26 cellular contexts compared by ENCODE assay signal in genomic region chr14:81771876-81772275, GRCh38.
"Had no signal": no experiment of that assay in that cellular context is flagged by ENCODE, and none has a peak within 500 bp of the region (broad histone marks: within the 10 kb centered on the region; RNA-seq: fewer than 3 reads in every experiment).

No MANE protein-coding gene starts in this region.

- H3K4me1 ChIP-seq: ascending aorta, body of pancreas had no signal

- FAIRE-seq: bronchial epithelial cell, K562 had no signal

- H3K27ac ChIP-seq: ascending aorta, body of pancreas, VCaP had no signal

- H3K4me3 ChIP-seq: ascending aorta, body of pancreas, K562 had no signal

- H3K27me3 ChIP-seq: ascending aorta, body of pancreas had no signal

- DNase-seq: activated CD4-positive, alpha-beta memory T cell treated with anti-CD3 and anti-CD28 coated beads for 36 hours; activated CD4-positive, alpha-beta T cell treated with anti-CD3 and anti-CD28 coated beads, Interleukin-2, amount 10 ng/mL, durations not matched to agents 7 days and 5 days; activated CD4-positive, CD25-positive, alpha-beta regulatory T cell; activated CD8-positive, alpha-beta memory T cell treated with anti-CD3 and anti-CD28 coated beads for 24 hours; activated effector memory CD4-positive, alpha-beta T cell treated with anti-CD3 and anti-CD28 coated beads, Interleukin-2, amount 50 U/mL, for 16 hours; activated naive CD4-positive, alpha-beta T cell treated with Interleukin-2 at 50 U/mL for 16 hours; activated naive CD8-positive, alpha-beta T cell treated with anti-CD3 and anti-CD28 coated beads, Interleukin-2, amount 50 U/mL, for 24 hours; activated T-cell treated with anti-CD3 and anti-CD28 coated beads, Interleukin-2, amount 50 U/mL, for 4 hours; amniotic stem cell; body of pancreas; central memory CD4-positive, alpha-beta T cell; Karpas-422; MM.1S; NCI-H1092 treated with DMSO at 0.1 percent for 48 hours; NCI-H1417 treated with DMSO at 0.1 percent for 48 hours; NCI-H2029 treated with DMSO at 0.1 percent for 48 hours; NCI-H510A treated with DMSO at 0.1 percent for 48 hours; NCI-H69; Right ventricle myocardium superior; RPMI8226; T-helper 17 cell; T-helper 9 cell had no signal

- H3K36me3 ChIP-seq: ascending aorta had no signal

- H3K9me3 ChIP-seq: ascending aorta, body of pancreas had no signal
